38 cellular contexts compared by ENCODE assay signal in genomic region chr10:116545122-116545521, GRCh38. TPM values are rescaled to one million over a fixed set of nuclear protein-coding genes. Genes with fewer than 3 reads are reported as not detected.
"Had no signal": no experiment of that assay in that cellular context is flagged by ENCODE, and none has a peak within 500 bp of the region (broad histone marks: within the 10 kb centered on the region; RNA-seq: fewer than 3 reads in every experiment).

No MANE protein-coding gene starts in this region.

- H3K4me3 ChIP-seq: adrenal gland, breast epithelium, cardiac muscle cell, colonic mucosa, esophagus squamous epithelium, gastroesophageal sphincter had no signal

- FAIRE-seq: endometrium, endothelial cell of umbilical vein had no signal

- H3K9me3 ChIP-seq: adrenal gland, breast epithelium, colonic mucosa, esophagus squamous epithelium, gastroesophageal sphincter had no signal

- H3K4me1 ChIP-seq: adrenal gland, breast epithelium, colonic mucosa, esophagus squamous epithelium, gastroesophageal sphincter had no signal

- DNase-seq: activated CD4-positive, alpha-beta memory T cell treated with anti-CD3 and anti-CD28 coated beads for 36 hours; activated CD4-positive, alpha-beta T cell treated with anti-CD3 and anti-CD28 coated beads for 36 hours; activated CD4-positive, alpha-beta T cell treated with anti-CD3 and anti-CD28 coated beads, Interleukin-2, amount 10 ng/mL, durations not matched to agents 24 days and 14 days; activated CD4-positive, CD25-positive, alpha-beta regulatory T cell; activated CD4-positive, CD25-positive, alpha-beta regulatory T cell treated with anti-CD3 and anti-CD28 coated beads, Interleukin-2, amount 50 U/mL, for 72 hours; activated CD8-positive, alpha-beta memory T cell treated with anti-CD3 and anti-CD28 coated beads, Interleukin-2, amount 10 ng/mL, durations not matched to agents 7 days and 5 days; activated CD8-positive, alpha-beta memory T cell treated with anti-CD3 and anti-CD28 coated beads, Interleukin-2, amount 50 U/mL, for 4 hours; activated CD8-positive, alpha-beta T cell treated with anti-CD3 and anti-CD28 coated beads, Interleukin-2, amount 10 ng/mL, durations not matched to agents 7 days and 5 days; activated effector memory CD4-positive, alpha-beta T cell treated with Interleukin-2 at 50 U/mL for 16 hours; activated gamma-delta T cell treated with Interleukin-2 at 50 U/mL for 16 hours; activated naive CD4-positive, alpha-beta T cell treated with anti-CD3 and anti-CD28 coated beads for 36 hours; activated naive CD8-positive, alpha-beta T cell treated with anti-CD3 and anti-CD28 coated beads for 36 hours; activated naive CD8-positive, alpha-beta T cell treated with anti-CD3 and anti-CD28 coated beads, Interleukin-2, amount 50 U/mL, for 24 hours; activated T-cell treated with anti-CD3 and anti-CD28 coated beads, Interleukin-2, amount 50 U/mL, for 1 hour; activated T-cell treated with anti-CD3 and anti-CD28 coated beads, Interleukin-2, amount 50 U/mL, for 72 hours; adrenal gland; amygdala; aorta; central memory CD4-positive, alpha-beta T cell; cerebellar nuclear complex; colonic mucosa; effector CD8-positive, alpha-beta T cell; esophagus squamous epithelium; foreskin melanocyte; SW 1271; T-cell; T1000 had no signal

- ATAC-seq: activated CD4-positive, alpha-beta T cell treated with anti-CD3 and anti-CD28 coated beads for 36 hours; activated CD8-positive, alpha-beta memory T cell treated with anti-CD3 and anti-CD28 coated beads, Interleukin-2, amount 10 ng/mL, durations not matched to agents 7 days and 5 days; activated CD8-positive, alpha-beta T cell treated with anti-CD3 and anti-CD28 coated beads, Interleukin-2, amount 10 ng/mL, durations not matched to agents 7 days and 5 days; activated naive CD8-positive, alpha-beta T cell treated with anti-CD3 and anti-CD28 coated beads, Interleukin-2, amount 50 U/mL, for 24 hours; activated T-cell treated with anti-CD3 and anti-CD28 coated beads, Interleukin-2, amount 50 U/mL, for 72 hours; gastroesophageal sphincter; T-cell had no signal

- H3K27me3 ChIP-seq: adrenal gland, cardiac muscle cell, colonic mucosa, esophagus squamous epithelium, gastroesophageal sphincter had no signal

- H3K36me3 ChIP-seq: adrenal gland, breast epithelium, cardiac muscle cell, colonic mucosa, esophagus squamous epithelium, gastroesophageal sphincter had no signal

- H3K27ac ChIP-seq: adrenal gland, breast epithelium, cardiac muscle cell, colonic mucosa, epithelial cell of prostate, esophagus squamous epithelium, gastroesophageal sphincter had no signal

RNA-seq across cellular contexts. Expression of gene PNLIP, which starts 0.6 kb away (rescaled TPM):
- total RNA-seq: activated CD4-positive, alpha-beta memory T cell treated with anti-CD3 and anti-CD28 coated beads for 36 hours; activated CD4-positive, alpha-beta T cell treated with anti-CD3 and anti-CD28 coated beads for 36 hours; activated CD4-positive, alpha-beta T cell treated with anti-CD3 and anti-CD28 coated beads, Interleukin-2, amount 10 ng/mL, durations not matched to agents 24 days and 14 days; activated CD8-positive, alpha-beta memory T cell treated with anti-CD3 and anti-CD28 coated beads for 36 hours; activated CD8-positive, alpha-beta memory T cell treated with anti-CD3 and anti-CD28 coated beads, Interleukin-2, amount 10 ng/mL, durations not matched to agents 7 days and 5 days; activated CD8-positive, alpha-beta T cell treated with anti-CD3 and anti-CD28 coated beads, Interleukin-2, amount 10 ng/mL, durations not matched to agents 7 days and 5 days; activated naive CD4-positive, alpha-beta T cell treated with anti-CD3 and anti-CD28 coated beads for 36 hours; activated naive CD8-positive, alpha-beta T cell treated with anti-CD3 and anti-CD28 coated beads for 36 hours; activated T-cell treated with anti-CD3 and anti-CD28 coated beads, Interleukin-2, amount 50 U/mL, for 72 hours; breast epithelium; cardiac muscle cell; dermis microvascular lymphatic vessel endothelial cell; endothelial cell of umbilical vein; esophagus squamous epithelium; fibroblast of lung; fibroblast of villous mesenchyme; gastroesophageal sphincter; glomerular endothelial cell had no signal
- polyA plus RNA-seq: cardiac muscle cell, endothelial cell of umbilical vein, fibroblast of lung had no signal

RNA-seq across cellular contexts. Expression of gene PNLIPRP1, which starts 45.6 kb away (rescaled TPM):
- total RNA-seq: activated CD4-positive, alpha-beta memory T cell treated with anti-CD3 and anti-CD28 coated beads for 36 hours; activated CD4-positive, alpha-beta T cell treated with anti-CD3 and anti-CD28 coated beads for 36 hours; activated CD4-positive, alpha-beta T cell treated with anti-CD3 and anti-CD28 coated beads, Interleukin-2, amount 10 ng/mL, durations not matched to agents 24 days and 14 days; activated CD8-positive, alpha-beta memory T cell treated with anti-CD3 and anti-CD28 coated beads for 36 hours; activated CD8-positive, alpha-beta memory T cell treated with anti-CD3 and anti-CD28 coated beads, Interleukin-2, amount 10 ng/mL, durations not matched to agents 7 days and 5 days; activated CD8-positive, alpha-beta T cell treated with anti-CD3 and anti-CD28 coated beads, Interleukin-2, amount 10 ng/mL, durations not matched to agents 7 days and 5 days; activated naive CD4-positive, alpha-beta T cell treated with anti-CD3 and anti-CD28 coated beads for 36 hours; activated naive CD8-positive, alpha-beta T cell treated with anti-CD3 and anti-CD28 coated beads for 36 hours; activated T-cell treated with anti-CD3 and anti-CD28 coated beads, Interleukin-2, amount 50 U/mL, for 72 hours; breast epithelium; cardiac muscle cell; dermis microvascular lymphatic vessel endothelial cell; endothelial cell of umbilical vein; esophagus squamous epithelium; fibroblast of lung; fibroblast of villous mesenchyme; gastroesophageal sphincter; glomerular endothelial cell had no signal
- polyA plus RNA-seq: cardiac muscle cell, endothelial cell of umbilical vein, fibroblast of lung had no signal
